9 cellular contexts compared by ENCODE assay signal in the genomic region with DNA sequence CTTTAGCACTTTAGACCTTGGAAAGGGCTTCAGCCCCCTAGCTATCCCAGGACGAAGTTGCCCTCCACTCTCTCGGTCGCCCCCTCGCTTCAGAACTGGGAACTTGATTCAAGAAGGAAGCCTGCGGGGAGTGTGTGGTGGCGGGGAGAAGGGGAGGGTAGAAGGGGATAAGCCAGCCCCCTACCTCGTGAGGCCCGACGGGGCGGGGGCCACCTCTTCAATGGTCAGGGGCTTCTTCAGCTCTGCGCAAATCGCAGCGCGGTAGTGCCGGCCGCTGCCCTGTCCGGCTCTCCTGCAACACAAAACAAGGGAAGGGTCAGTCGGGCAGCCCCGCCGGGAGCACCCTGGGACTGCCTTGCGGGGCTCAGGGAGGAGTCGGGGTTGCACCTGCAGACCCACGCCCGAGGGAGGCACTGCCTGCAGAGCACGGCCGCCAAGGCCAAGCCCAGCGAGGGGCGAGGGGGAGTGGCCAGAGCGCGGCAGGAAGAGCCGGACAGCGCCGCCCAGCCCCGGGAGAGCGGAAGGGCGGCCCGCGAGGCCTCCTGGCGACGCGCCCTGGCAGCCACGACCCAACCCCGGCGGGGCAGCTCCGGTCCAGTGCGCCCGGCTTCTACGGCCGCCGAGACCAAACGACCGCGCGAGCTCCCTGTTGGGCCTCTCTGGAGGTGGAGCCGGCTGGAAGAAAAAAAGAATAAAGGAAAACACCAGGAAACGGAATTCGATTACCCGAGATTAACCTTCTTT. TPM values are rescaled to one million over a fixed set of nuclear protein-coding genes. Genes with fewer than 3 reads are reported as not detected.
DNase-seq lines count a peak whose midpoint lies in the region; ATAC-seq and TF ChIP-seq lines count a peak whose summit lies in the region.
"Had no signal": no experiment of that assay in that cellular context is flagged by ENCODE, and none has a peak within 500 bp of the region (broad histone marks: within the 10 kb centered on the region; RNA-seq: fewer than 3 reads in every experiment).

No MANE protein-coding gene starts in this region.

- no peak overlapping the region for H3K27ac Mint-ChIP-seq in GM23338
- no peak overlapping the region for H3K27ac Mint-ChIP-seq in activated naive CD4-positive, alpha-beta T cell treated with anti-CD3 and anti-CD28 coated beads for 36 hours

- intact Hi-C loops in mucosa of descending colon (cut with DNase I, micrococcal nuclease): loop anchor here in 1 of 2 donors (10.0 kb wide), 1 partner anchor 237 kb away; no protein-coding TSS in a partner anchor
- intact Hi-C loops in activated naive CD4-positive, alpha-beta T cell treated with anti-CD3 and anti-CD28 coated beads for 36 hours (cut with micrococcal nuclease): no loop called here

- peak overlapping the region; percentile 50 for H3K4me2 ChIP-seq in GM23338

- H3K4me1 Mint-ChIP-seq in GM23338: peaks cover 18% of the 10 kb centered on the region
- no peaks in the 10 kb centered on the region for H3K4me1 Mint-ChIP-seq in activated naive CD4-positive, alpha-beta T cell treated with anti-CD3 and anti-CD28 coated beads for 36 hours (ENCODE audit: low read depth)

- TF ChIP-seq CTCF in GM23338 (conservative IDR thresholded peaks at IDR 0.05; ENCODE audit: low read depth in 2 of 2) (peak; percentile 70 to 77), mucosa of descending colon (IDR thresholded peaks at IDR 0.05) (peak; percentile 11)

- peaks cover 2% of the 10 kb centered on the region for H3K27me3 Mint-ChIP-seq in GM23338 (ENCODE audit: insufficient read depth, low read depth, poor library complexity)
- H3K27me3 Mint-ChIP-seq in activated naive CD4-positive, alpha-beta T cell treated with anti-CD3 and anti-CD28 coated beads for 36 hours (ENCODE audit: low read depth): peaks cover 22% of the 10 kb centered on the region

- no peaks in the 10 kb centered on the region for H3K9me2 ChIP-seq in GM23338 (ENCODE audit: insufficient read depth)

- no peaks in the 10 kb centered on the region for H3K79me2 ChIP-seq in GM23338 (replicated peaks; ENCODE audit: insufficient read depth)

- CTCF ChIA-PET in activated naive CD4-positive, alpha-beta T cell treated with anti-CD3 and anti-CD28 coated beads for 36 hours (lab: Charles Lee): interaction anchor here (0.6 to 1.2 kb wide), 2 partner anchors 10 to 807 kb away, joined by 3 to 4 read pairs; no protein-coding TSS in a partner anchor

- peak; percentile 97 for ATAC-seq in GM23338
- peak; percentile 99 for ATAC-seq in mucosa of descending colon
- no peak for ATAC-seq in HG03442 (IDR thresholded peaks at IDR 0.05; ENCODE audit: unreplicated experiment)

- H3K4me1 ChIP-seq in GM23338 (ENCODE audit: insufficient read depth) (peaks cover 18% of the 10 kb centered on the region), mucosa of descending colon (ENCODE audit: low read depth) (peaks cover 4% of the 10 kb centered on the region)

- H3K36me3 ChIP-seq in GM23338 (ENCODE audit: insufficient read depth): no peaks in the 10 kb centered on the region
- no peaks in the 10 kb centered on the region for H3K36me3 ChIP-seq in mucosa of descending colon (ENCODE audit: low read depth)

- 0 out of 3 replicates have a peak, but pooled peaks cover 4% of the 10 kb centered on the region for H3K36me3 Mint-ChIP-seq in GM23338 (ENCODE audit: low read depth)
- H3K36me3 Mint-ChIP-seq in activated naive CD4-positive, alpha-beta T cell treated with anti-CD3 and anti-CD28 coated beads for 36 hours (ENCODE audit: low read depth): no peaks in the 10 kb centered on the region

- no peaks in the 10 kb centered on the region for H3K9me3 ChIP-seq in mucosa of descending colon

- peak overlapping the region; percentile 73 for H3K4me3 Mint-ChIP-seq in GM23338
- no peak overlapping the region for H3K4me3 Mint-ChIP-seq in activated naive CD4-positive, alpha-beta T cell treated with anti-CD3 and anti-CD28 coated beads for 36 hours

- peaks cover 9% of the 10 kb centered on the region for H3F3A ChIP-seq in GM23338 (replicated peaks; ENCODE audit: low read depth)

- H3K27ac ChIP-seq in GM23338 (ENCODE audit: low read depth): 0 out of 2 replicates have a peak overlapping the region, but pooled peaks have one; percentile 41

- no peaks in the 10 kb centered on the region for H3K27me3 ChIP-seq in GM23338 (ENCODE audit: insufficient read depth)

- H3K9me3 Mint-ChIP-seq in GM23338: peaks cover 11% of the 10 kb centered on the region; the same call in 2 of the 3 replicates
- peaks cover 8% of the 10 kb centered on the region for H3K9me3 Mint-ChIP-seq in activated naive CD4-positive, alpha-beta T cell treated with anti-CD3 and anti-CD28 coated beads for 36 hours

- no peaks in the 10 kb centered on the region for H4K20me1 ChIP-seq in GM23338 (replicated peaks; ENCODE audit: insufficient read depth)

- peak overlapping the region; percentile 92 for H2AFZ ChIP-seq in GM23338

- DNase-seq in GM23338 (ENCODE audit: low spot score) (peak; percentile 94), RPMI7951 (ENCODE audit: low read depth) (peak; percentile 83), fibroblast of peridontal ligament (ENCODE audit: extremely low read depth) (peak; percentile 69), mucosa of descending colon (peak; percentile 87 to 92 (median 90)), ureter (ENCODE audit: low spot score) (peak; percentile 87)
- DNase-seq in activated T-cell treated with anti-CD3 and anti-CD28 coated beads, Interleukin-2, amount 50 U/mL, for 48 hours: no peak
- DNase-seq in activated naive CD4-positive, alpha-beta T cell treated with anti-CD3 and anti-CD28 coated beads for 36 hours: no peak

- H3K4me3 ChIP-seq in GM23338: peak overlapping the region; percentile 67
- peak overlapping the region; percentile 39 for H3K4me3 ChIP-seq in mucosa of descending colon

TF ChIP-seq in GM23338, 12 proteins besides CTCF, POLR2A, EP300 and RAD21:
- TF ChIP-seq, protein P1, sequence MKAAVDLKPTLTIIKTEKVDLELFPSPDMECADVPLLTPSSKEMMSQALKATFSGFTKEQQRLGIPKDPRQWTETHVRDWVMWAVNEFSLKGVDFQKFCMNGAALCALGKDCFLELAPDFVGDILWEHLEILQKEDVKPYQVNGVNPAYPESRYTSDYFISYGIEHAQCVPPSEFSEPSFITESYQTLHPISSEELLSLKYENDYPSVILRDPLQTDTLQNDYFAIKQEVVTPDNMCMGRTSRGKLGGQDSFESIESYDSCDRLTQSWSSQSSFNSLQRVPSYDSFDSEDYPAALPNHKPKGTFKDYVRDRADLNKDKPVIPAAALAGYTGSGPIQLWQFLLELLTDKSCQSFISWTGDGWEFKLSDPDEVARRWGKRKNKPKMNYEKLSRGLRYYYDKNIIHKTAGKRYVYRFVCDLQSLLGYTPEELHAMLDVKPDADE (IDR thresholded peaks at IDR 0.05): 0 out of 2 replicates have a peak, but pooled peaks have one; percentile 47
- 0 out of 2 replicates have a peak, but pooled peaks have one; percentile 6 for TF ChIP-seq ZNF331 (CRISPR knock-in tag; IDR thresholded peaks at IDR 0.05; ENCODE audit: low read depth)
- peak; percentile 69 for TF ChIP-seq POLR2AphosphoS5 (IDR thresholded peaks at IDR 0.05; ENCODE audit: low read depth)
- TF ChIP-seq EZH2phosphoT487 (IDR thresholded peaks at IDR 0.05; ENCODE audit: unreplicated experiment): no peak
TF ChIP-seq in GM23338: peak in this region for 3.

RNA-seq across cellular contexts. Expression of a gene that starts 56.2 kb away (rescaled TPM):
- 35.4 and 42.2 TPM in 2 replicates for total RNA-seq in GM23338 (2014; rRNA removed; shearing (Covaris generic))
- 14.6 and 16.0 TPM in 2 replicates for polyA plus RNA-seq in GM23338 (2016; fragmentation: Nextera tagmentation; extraction: Ambion mirVana)
- 5.6 and 8.2 TPM in 2 replicates for total RNA-seq in RPMI7951 (2014; rRNA removed; shearing (Covaris generic))
- total RNA-seq in mucosa of descending colon (10 to 100 TPM; 13.0 to 17.5 (median 14.2) TPM), ureter (26.0 TPM)
- total RNA-seq in activated naive CD4-positive, alpha-beta T cell treated with anti-CD3 and anti-CD28 coated beads for 36 hours: not detected
- total RNA-seq: T-helper 1 cell treated with Interleukin-12 subunit alpha and Interleukin-12 subunit beta and Interleukin-4 antibody, amounts not matched to agents 30 ng/mL and 1 ng/mL, for 36 hours had no signal

Comparison
In these comparisons a context has a peak if more than half of its experiments do, and no peak if none do; other contexts are left out.
1. DNase-seq: peak in GM23338 (single experiment), RPMI7951 (single experiment), fibroblast of peridontal ligament (single experiment), mucosa of descending colon (3 of 3) and ureter (single experiment); none in activated T-cell treated with anti-CD3 and anti-CD28 coated beads, Interleukin-2, amount 50 U/mL, for 48 hours (0 of 2) and activated naive CD4-positive, alpha-beta T cell treated with anti-CD3 and anti-CD28 coated beads for 36 hours (single experiment).